21 cellular contexts compared by ENCODE assay signal in the genomic region with DNA sequence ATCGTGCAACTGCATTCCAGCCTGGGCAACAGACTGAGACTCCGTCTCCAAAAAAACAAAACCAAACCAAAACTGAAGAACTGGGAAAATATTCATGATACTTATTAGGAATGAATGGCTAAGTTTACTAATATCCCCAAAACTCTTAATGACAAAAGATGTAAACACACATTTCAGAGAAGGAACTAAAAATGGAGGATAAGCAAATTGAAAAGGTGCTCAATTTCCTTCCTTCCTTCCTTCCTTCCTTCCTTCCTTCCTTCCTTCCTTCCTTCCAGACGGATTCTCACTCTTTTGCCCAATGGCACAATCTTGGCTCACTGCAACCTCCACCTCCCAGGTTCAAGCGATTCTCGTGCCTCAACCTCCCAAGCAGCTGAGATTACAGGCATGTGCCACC. TPM values are rescaled to one million over a fixed set of nuclear protein-coding genes. Genes with fewer than 3 reads are reported as not detected.
DNase-seq lines count a peak whose midpoint lies in the region; ATAC-seq and TF ChIP-seq lines count a peak whose summit lies in the region.
"Had no signal": no experiment of that assay in that cellular context is flagged by ENCODE, and none has a peak within 500 bp of the region (broad histone marks: within the 10 kb centered on the region; RNA-seq: fewer than 3 reads in every experiment).

No MANE protein-coding gene starts in this region.

- peak overlapping the region; percentile 47 for H3K4me3 Mint-ChIP-seq in CD4-positive, alpha-beta T cell
- no peak overlapping the region for H3K4me3 Mint-ChIP-seq in endothelial cell (ENCODE audit: unreplicated experiment)
- H3K4me3 Mint-ChIP-seq: GM23338 had no signal

- H3K4me3 ChIP-seq in BLaER1 (no peak overlapping the region), neutrophil (ENCODE audit: low read depth in 1 of 2, low read length in 1 of 2) (no peak overlapping the region)
- H3K4me3 ChIP-seq: GM23338, Peyer's patch, SJCRH30 had no signal

- ATAC-seq in CD4-positive, alpha-beta T cell (ENCODE audit: poor library complexity) = no peak
- no peak for ATAC-seq in GM18868 (IDR thresholded peaks at IDR 0.05; ENCODE audit: unreplicated experiment)
- no peak for ATAC-seq in GM18858 (IDR thresholded peaks at IDR 0.05; ENCODE audit: unreplicated experiment)
- ATAC-seq: GM23338 had no signal

- POLR2A ChIA-PET in CD4-positive, alpha-beta T cell (lab: Charles Lee) = no interaction called here

- no peaks in the 10 kb centered on the region for H4K20me1 ChIP-seq in BLaER1

- H3K27ac ChIP-seq in BLaER1 = no peak overlapping the region
- H3K27ac ChIP-seq in CD4-positive, alpha-beta T cell (ENCODE audit: low read depth, low read length) = no peak overlapping the region
- peak overlapping the region; percentile 76 for H3K27ac ChIP-seq in neutrophil
- H3K27ac ChIP-seq: Peyer's patch, SJCRH30 had no signal

- peak overlapping the region; percentile 26 for H3K4me2 ChIP-seq in BLaER1
- H3K4me2 ChIP-seq: GM23338 had no signal

- H3K36me3 Mint-ChIP-seq in CD4-positive, alpha-beta T cell (ENCODE audit: low read depth) = no peaks in the 10 kb centered on the region
- peaks cover 4% of the 10 kb centered on the region for H3K36me3 Mint-ChIP-seq in endothelial cell (ENCODE audit: low read depth, unreplicated experiment)
- H3K36me3 Mint-ChIP-seq: IgD-negative memory B cell had no signal

- TF ChIP-seq CTCF in CD4-positive, alpha-beta T cell (IDR thresholded peaks at IDR 0.05) = no peak
- no peak for TF ChIP-seq CTCF in endothelial cell (IDR thresholded peaks at IDR 0.05; ENCODE audit: unreplicated experiment)
- no peak for TF ChIP-seq CTCF in neutrophil (IDR thresholded peaks at IDR 0.05)

- intact Hi-C loops in CD4-positive, alpha-beta T cell (cut with DNase I, micrococcal nuclease) = no loop called here

- H3K4me1 Mint-ChIP-seq in CD4-positive, alpha-beta T cell (ENCODE audit: low read depth) = peaks cover 36% of the 10 kb centered on the region
- peaks cover 41% of the 10 kb centered on the region for H3K4me1 Mint-ChIP-seq in endothelial cell (ENCODE audit: unreplicated experiment)

- H3K27me3 ChIP-seq in BLaER1 (no peaks in the 10 kb centered on the region), neutrophil (no peaks in the 10 kb centered on the region)
- no peaks in the 10 kb centered on the region for H3K27me3 ChIP-seq in CD4-positive, alpha-beta T cell (ENCODE audit: control insufficient read depth, insufficient read depth, low read length)
- H3K27me3 ChIP-seq: Peyer's patch, SJCRH30 had no signal

- H3K36me3 ChIP-seq in BLaER1 = no peaks in the 10 kb centered on the region
- no peaks in the 10 kb centered on the region for H3K36me3 ChIP-seq in neutrophil
- H3K36me3 ChIP-seq: Peyer's patch, SJCRH30 had no signal

- H3K9me3 Mint-ChIP-seq in CD4-positive, alpha-beta T cell = no peaks in the 10 kb centered on the region
- no peaks in the 10 kb centered on the region for H3K9me3 Mint-ChIP-seq in endothelial cell (ENCODE audit: unreplicated experiment)
- H3K9me3 Mint-ChIP-seq: GM23338 had no signal

- H3K9me3 ChIP-seq in BLaER1 = no peaks in the 10 kb centered on the region
- H3K9me3 ChIP-seq in CD4-positive, alpha-beta T cell (ENCODE audit: control insufficient read depth, low read length) = no peaks in the 10 kb centered on the region
- no peaks in the 10 kb centered on the region for H3K9me3 ChIP-seq in neutrophil
- H3K9me3 ChIP-seq: Peyer's patch, SJCRH30 had no signal

- H3K27ac Mint-ChIP-seq in CD4-positive, alpha-beta T cell = no peak overlapping the region
- peak overlapping the region; percentile 16 for H3K27ac Mint-ChIP-seq in endothelial cell (ENCODE audit: unreplicated experiment)
- H3K27ac Mint-ChIP-seq: GM23338, IgD-negative memory B cell had no signal

- H3K27me3 Mint-ChIP-seq in CD4-positive, alpha-beta T cell = peaks cover 11% of the 10 kb centered on the region
- H3K27me3 Mint-ChIP-seq in endothelial cell (ENCODE audit: unreplicated experiment) = peaks cover 17% of the 10 kb centered on the region

- CTCF ChIA-PET in CD4-positive, alpha-beta T cell (lab: Charles Lee) = no interaction called here

- no peak overlapping the region for H3K9ac ChIP-seq in BLaER1

- H3K4me1 ChIP-seq in BLaER1 (peaks cover 40% of the 10 kb centered on the region), neutrophil (ENCODE audit: control insufficient read depth in 1 of 2, insufficient read depth in 1 of 2, low read depth in 1 of 2, low read length in 1 of 2) (peaks cover 52 to 53% of the 10 kb centered on the region in 2 experiments)
- H3K4me1 ChIP-seq: SJCRH30 had no signal

- DNase-seq in CD4-positive, alpha-beta T cell = no peak
- DNase-seq in endothelial cell (ENCODE audit: low spot score) = no peak
- no peak for DNase-seq in SW 1271 (lab: John Stamatoyannopoulos, UW)
- DNase-seq: C1 segment of cervical spinal cord, HCEC 1CT, Karpas-422, NCI-H1105 treated with DMSO at 0.1 percent for 48 hours, NCI-H1694, NCI-H2081, NCI-H2171, NCI-H345, NCI-H524, NCI-H774, Peyer's patch, SJCRH30 had no signal

RNA-seq across cellular contexts. Expression of a gene that starts 44.4 kb away (rescaled TPM):
- 10 to 100 TPM; 55.7 to 56.9 TPM for total RNA-seq in CD4-positive, alpha-beta T cell
- total RNA-seq in endothelial cell (ENCODE audit: unreplicated experiment) = 22.0 TPM
